Comparison of ENCODE assay signal across 8 cellular contexts in the genomic region with DNA sequence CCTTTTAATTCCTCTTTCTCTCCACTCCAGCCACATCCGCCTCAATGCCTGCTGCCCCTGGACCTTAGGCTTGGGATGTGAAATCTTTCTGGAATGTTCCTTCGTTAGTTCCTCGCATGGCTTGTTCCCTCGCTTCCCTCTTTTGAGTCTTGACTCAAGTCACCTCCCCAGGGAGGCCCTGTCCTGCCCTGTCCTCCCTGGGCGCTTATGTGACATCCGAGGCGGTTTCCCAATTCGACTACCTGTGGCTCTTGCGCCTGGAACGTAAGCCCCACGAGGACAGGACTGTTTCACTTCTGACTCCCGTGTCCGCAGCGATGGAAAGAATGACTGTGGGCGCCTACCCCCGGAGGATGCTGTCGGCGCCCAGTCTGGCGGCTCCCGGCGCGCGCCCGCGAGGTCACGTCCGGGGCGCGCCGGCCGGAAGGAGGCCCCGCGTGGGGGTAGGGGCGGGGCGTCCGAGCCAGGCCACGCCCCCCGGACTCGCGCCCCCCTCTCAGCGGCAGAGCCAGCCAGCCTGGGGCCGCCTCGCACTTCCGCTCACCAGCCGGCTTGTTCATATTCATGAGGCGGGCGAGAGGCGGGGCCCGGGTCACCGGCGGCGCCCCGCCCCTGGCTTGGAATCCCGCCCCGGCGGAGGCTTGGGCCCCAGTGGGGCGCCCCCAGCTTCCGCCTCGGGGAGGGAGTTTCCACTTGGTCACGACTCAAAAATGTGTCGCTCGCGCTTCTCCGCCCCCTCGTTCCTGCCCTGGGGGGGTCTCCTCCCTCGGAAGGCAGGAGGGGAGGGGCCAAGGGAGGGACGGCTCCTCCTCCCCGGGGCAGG. TPM values are rescaled to one million over a fixed set of nuclear protein-coding genes. Genes with fewer than 3 reads are reported as not detected.
A peak's percentile ranks its signal among the peaks of the same experiment; 100 is the strongest.
DNase-seq lines count a peak whose midpoint lies in the region; ATAC-seq and TF ChIP-seq lines count a peak whose summit lies in the region.

No MANE protein-coding gene starts in this region.

- dilution Hi-C loops in IMR-90 (cut with HindIII; ENCODE audit: low sequenced_read_pairs, unreplicated experiment) = no loop called here

- peak overlapping the region; percentile 84 for H3K18ac ChIP-seq in IMR-90 (ENCODE audit: low read depth, low read length)

- peak overlapping the region; percentile 100 for H2AK9ac ChIP-seq in IMR-90 (replicated peaks; ENCODE audit: low read depth, low read length, poor library complexity)

- peak overlapping the region; percentile 81 for H2BK15ac ChIP-seq in IMR-90 (ENCODE audit: low read depth, low read length)

- peak overlapping the region; percentile 95 to 99 for H4K8ac ChIP-seq in IMR-90 (ENCODE audit: low read depth in 2 of 2, low read length in 2 of 2)

- H3K4me3 ChIP-seq in IMR-90 (ENCODE audit: insufficient read depth, low read depth, low read length) (peak overlapping the region; percentile 77), neuron (ENCODE audit: low read length) (peak overlapping the region; percentile 16)

- WGBS in IMR-90 (ENCODE audit: extremely low coverage in 2 of 2, insufficient read length in 1 of 2), 2 experiments = 9% methylated on average over 23 of the region's 68 CpGs; no CpG with 5 or more reads in 1 of the 2 experiments

- H3K14ac ChIP-seq in IMR-90 (replicated peaks; ENCODE audit: low read depth, low read length) = peak overlapping the region; percentile 100

- TF ChIP-seq POLR2A in IMR-90 (IDR thresholded peaks at IDR 0.05; ENCODE audit: low read depth, low read length) = no peak; the same call in 1 of the 2 replicates
- peak; percentile 74 for TF ChIP-seq POLR2A in Raji (IDR thresholded peaks at IDR 0.05; ENCODE audit: insufficient read depth, low read depth, low read length)

- peaks cover 7% of the 10 kb centered on the region for H3K4me1 ChIP-seq in IMR-90 (ENCODE audit: control insufficient read depth, insufficient read depth, low read length)
- no peaks in the 10 kb centered on the region for H3K4me1 ChIP-seq in foreskin keratinocyte
- H3K4me1 ChIP-seq in neuron (ENCODE audit: insufficient read depth, low read length) = peaks cover 19% of the 10 kb centered on the region

- H3K9me3 ChIP-seq in IMR-90 (ENCODE audit: control insufficient read depth, insufficient read depth, low read length) = no peaks in the 10 kb centered on the region
- H3K9me3 ChIP-seq in neuron (ENCODE audit: low read length) = no peaks in the 10 kb centered on the region

- peak overlapping the region; percentile 98 for H2AK5ac ChIP-seq in IMR-90 (ENCODE audit: low read depth, low read length)

- no peaks in the 10 kb centered on the region for H3K27me3 ChIP-seq in IMR-90 (ENCODE audit: control insufficient read depth, insufficient read depth, low read length)
- H3K27me3 ChIP-seq in foreskin keratinocyte = no peaks in the 10 kb centered on the region
- H3K27me3 ChIP-seq in neuron (ENCODE audit: insufficient read depth, low read length) = no peaks in the 10 kb centered on the region

- in situ Hi-C loops in IMR-90 (cut with MboI; ENCODE audit: low sequenced_read_pairs) = no loop called here

- intact Hi-C loops in IMR-90 (cut with micrococcal nuclease) = no loop called here

- peak overlapping the region; percentile 100 for H3K4ac ChIP-seq in IMR-90 (ENCODE audit: low read depth, low read length)

- peak overlapping the region; percentile 77 for H2BK20ac ChIP-seq in IMR-90 (ENCODE audit: low read depth, low read length)

- peak overlapping the region; percentile 87 for H2BK5ac ChIP-seq in IMR-90 (ENCODE audit: low read depth, low read length, poor library complexity, severe bottlenecking)

- peak; percentile 82 for ATAC-seq in GM21529 (IDR thresholded peaks at IDR 0.05; ENCODE audit: unreplicated experiment)
- ATAC-seq in IMR-90 (ENCODE audit: low read depth) = peak; percentile 90
- ATAC-seq in foreskin keratinocyte = peak; percentile 83

- BruUV-seq in IMR-90 (replicated peaks; lab: Mats Ljungman, UMichigan) = no TSS peak

- no peaks in the 10 kb centered on the region; the same call in 1 of the 2 replicates for H3K36me3 ChIP-seq in IMR-90 (ENCODE audit: control insufficient read depth, insufficient read depth, low read length)
- no peaks in the 10 kb centered on the region for H3K36me3 ChIP-seq in neuron (ENCODE audit: insufficient read depth, low read length)

- CTCF ChIA-PET in IMR-90 (lab: Yijun Ruan, JAX) = interaction anchor here (1.1 kb wide), 1 partner anchor 23 kb away, joined by 8 read pairs; no protein-coding TSS in a partner anchor

- DNase-seq in DMS53 treated with DMSO at 0.1 percent for 48 hours (lab: John Stamatoyannopoulos, UW; ENCODE audit: unreplicated experiment) (peak; percentile 69), IMR-90 (peak; percentile 94), foreskin keratinocyte (peak; percentile 89 to 93), stromal cell of bone marrow (ENCODE audit: low read depth) (peak; percentile 79)
- DNase-seq in activated effector memory CD4-positive, alpha-beta T cell treated with anti-CD3 and anti-CD28 coated beads, Interleukin-2, amount 50 U/mL, for 16 hours = peak; percentile 99

- H4K20me1 ChIP-seq in IMR-90 (ENCODE audit: insufficient read depth, low read length) = no peaks in the 10 kb centered on the region

- peak overlapping the region; percentile 68 for H3K9ac ChIP-seq in IMR-90 (ENCODE audit: low read depth, low read length)

- H4K91ac ChIP-seq in IMR-90 (ENCODE audit: insufficient read depth, low read depth, low read length) = peak overlapping the region; percentile 99

- H2BK120ac ChIP-seq in IMR-90 (ENCODE audit: low read depth, low read length) = peak overlapping the region; percentile 94

- H3K4me2 ChIP-seq in IMR-90 (ENCODE audit: low read depth, low read length) = peak overlapping the region; percentile 92

- POLR2A ChIA-PET in IMR-90 (lab: Charles Lee; ENCODE audit: unreplicated experiment) = interaction anchor here (0.7 kb wide), 1 partner anchor 21 kb away, joined by 4 read pairs; no protein-coding TSS in a partner anchor

- peak overlapping the region; percentile 99 for H3K23ac ChIP-seq in IMR-90 (ENCODE audit: low read depth, low read length)

- H3K27ac ChIP-seq in IMR-90 (ENCODE audit: insufficient read depth, low read length) (peak overlapping the region; percentile 87), foreskin keratinocyte (peak overlapping the region; percentile 40)

- no peak for TF ChIP-seq RAD21 in IMR-90 (IDR thresholded peaks at IDR 0.05; ENCODE audit: low read length)

- peaks cover 9 to 32% of the 10 kb centered on the region in 2 experiments; a peak in 3 of 4 replicates for H3K79me1 ChIP-seq in IMR-90 (ENCODE audit: low read depth in 1 of 2, low read length in 2 of 2)

- TF ChIP-seq CTCF in IMR-90 (conservative IDR thresholded peaks at IDR 0.05; ENCODE audit: low read depth, low read length) (no peak), foreskin keratinocyte (conservative IDR thresholded peaks at IDR 0.05) (no peak)

- H2AFZ ChIP-seq in IMR-90 (replicated peaks; ENCODE audit: low read length, poor library complexity) = peak overlapping the region; percentile 96
- H2AFZ ChIP-seq in neuron (ENCODE audit: low read depth, low read length) = no peak overlapping the region

- H4K5ac ChIP-seq in IMR-90 (ENCODE audit: low read depth, low read length) = peak overlapping the region; percentile 90

- peak overlapping the region; percentile 70 for H3K56ac ChIP-seq in IMR-90 (ENCODE audit: extremely low read depth, insufficient read depth, low read length)

- peaks cover 21% of the 10 kb centered on the region for H3K9me1 ChIP-seq in IMR-90 (ENCODE audit: insufficient read depth, low read length)

TF ChIP-seq in IMR-90, 13 proteins besides CTCF, POLR2A, EP300 and RAD21 (continues in another document):
- TF ChIP-seq RFX5 (IDR thresholded peaks at IDR 0.05; ENCODE audit: low read depth, low read length) (no peak), BHLHE40 (IDR thresholded peaks at IDR 0.05; ENCODE audit: low read depth, low read length) (no peak), MXI1 (IDR thresholded peaks at IDR 0.05; ENCODE audit: borderline replicate concordance, low read depth, low read length) (peak; percentile 30; the same call in 1 of the 2 replicates), MAZ (IDR thresholded peaks at IDR 0.05; ENCODE audit: borderline replicate concordance, low read depth, low read length) (peak; percentile 93), CEBPB (IDR thresholded peaks at IDR 0.05; ENCODE audit: low read depth, low read length) (no peak), MAFK (IDR thresholded peaks at IDR 0.05; ENCODE audit: low read depth, low read length) (no peak), FOS (IDR thresholded peaks at IDR 0.05; ENCODE audit: low read depth, low read length) (peak; percentile 16; the same call in 1 of the 2 replicates), SMC3 (IDR thresholded peaks at IDR 0.05; ENCODE audit: low read depth, low read length) (no peak), RCOR1 (IDR thresholded peaks at IDR 0.05; ENCODE audit: insufficient replicate concordance, low read length) (peak; percentile 67)
- TF ChIP-seq, protein P1, sequence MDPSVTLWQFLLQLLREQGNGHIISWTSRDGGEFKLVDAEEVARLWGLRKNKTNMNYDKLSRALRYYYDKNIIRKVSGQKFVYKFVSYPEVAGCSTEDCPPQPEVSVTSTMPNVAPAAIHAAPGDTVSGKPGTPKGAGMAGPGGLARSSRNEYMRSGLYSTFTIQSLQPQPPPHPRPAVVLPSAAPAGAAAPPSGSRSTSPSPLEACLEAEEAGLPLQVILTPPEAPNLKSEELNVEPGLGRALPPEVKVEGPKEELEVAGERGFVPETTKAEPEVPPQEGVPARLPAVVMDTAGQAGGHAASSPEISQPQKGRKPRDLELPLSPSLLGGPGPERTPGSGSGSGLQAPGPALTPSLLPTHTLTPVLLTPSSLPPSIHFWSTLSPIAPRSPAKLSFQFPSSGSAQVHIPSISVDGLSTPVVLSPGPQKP (IDR thresholded peaks at IDR 0.05; ENCODE audit: borderline replicate concordance, low read depth, low read length) = 0 out of 2 replicates have a peak, but pooled peaks have one; percentile 6

RNA-seq across cellular contexts. Expression of gene GLIS2, which starts 8.4 kb away (rescaled TPM):
- total RNA-seq in IMR-90 (2012; rRNA removed) (0.36 and 0.56 TPM in 2 replicates), foreskin keratinocyte (5.0 and 5.3 TPM in 2 replicates)
- polyA plus RNA-seq in IMR-90 (2012; rRNA removed) (8.4 and 9.0 TPM in 2 replicates), foreskin keratinocyte (9.5 TPM in 2 replicates)
- 6.1 and 12.6 TPM in 2 replicates for polyA plus RNA-seq in IMR-90 (2012; cell fraction: cytosol; rRNA removed)
- 15.5 and 36.4 TPM in 2 replicates for polyA plus RNA-seq in IMR-90 (2012; cell fraction: nucleus; rRNA removed; ENCODE audit: low replicate concordance)

RNA-seq across cellular contexts. Expression of gene TFAP4, which starts 34.6 kb away (rescaled TPM):
- 7.3 and 7.8 TPM in 2 replicates for total RNA-seq in IMR-90 (2012; rRNA removed)
- 5.6 and 7.0 TPM in 2 replicates for polyA plus RNA-seq in IMR-90 (2012; rRNA removed)
- polyA plus RNA-seq in IMR-90 (2012; cell fraction: cytosol; rRNA removed) = 3.0 and 5.3 TPM in 2 replicates
- polyA plus RNA-seq in IMR-90 (2012; cell fraction: nucleus; rRNA removed; ENCODE audit: low replicate concordance) = 6.5 and 10.4 TPM in 2 replicates
- 13.7 and 19.7 TPM in 2 replicates for total RNA-seq in foreskin keratinocyte
- polyA plus RNA-seq in foreskin keratinocyte = 11.9 and 15.1 TPM in 2 replicates

RNA-seq across cellular contexts. Expression of gene PAM16, which starts 43.7 kb away (rescaled TPM):
- total RNA-seq in IMR-90 (2012; rRNA removed) (17.9 and 25.6 TPM in 2 replicates), foreskin keratinocyte (42.8 and 49.2 TPM in 2 replicates)
- polyA plus RNA-seq in IMR-90 (2012; rRNA removed) (48.4 and 69.5 TPM in 2 replicates), foreskin keratinocyte (73.7 and 76.5 TPM in 2 replicates)
- 84.0 and 105 TPM in 2 replicates for polyA plus RNA-seq in IMR-90 (2012; cell fraction: cytosol; rRNA removed)
- 70.0 and 101 TPM in 2 replicates for polyA plus RNA-seq in IMR-90 (2012; cell fraction: nucleus; rRNA removed; ENCODE audit: low replicate concordance)

Comparison
In these comparisons a context has a peak if more than half of its experiments do, and no peak if none do; other contexts are left out.
1. Peak in every context shown above with its lines: DNase-seq, ATAC-seq, H3K4me3 ChIP-seq and H3K27ac ChIP-seq.